In genomic region chr20:49915380-49916145, GRCh38 we compare ENCODE assay signal across 8 cellular contexts. TPM values are rescaled to one million over a fixed set of nuclear protein-coding genes. Genes with fewer than 3 reads are reported as not detected.
A peak's percentile ranks its signal among the peaks of the same experiment; 100 is the strongest.
DNase-seq lines count a peak whose midpoint lies in the region; ATAC-seq, FAIRE-seq and TF ChIP-seq lines count a peak whose summit lies in the region.

SPATA2 (minus strand) TSS chr20:49915529; CDS start chr20:49908490, 7,039 bp downstream.

- ATAC-seq in HG02852 (IDR thresholded peaks at IDR 0.05; ENCODE audit: unreplicated experiment) (peak; percentile 79), psoas muscle (peak; percentile 90 to 94 (median 92))

- DNase-seq in GM13977 (ENCODE audit: low spot score): peak; percentile 96
- DNase-seq in NCI-H1694 (lab: John Stamatoyannopoulos, UW): peak; percentile 78
- DNase-seq in amniotic stem cell (lab: John Stamatoyannopoulos, UW): peak; percentile 78
- DNase-seq in right atrium auricular region (ENCODE audit: low spot score): peak; percentile 97
- DNase-seq in psoas muscle: peak; percentile 95 to 97
- DNase-seq in urothelium cell line (ENCODE audit: low spot score): peak; percentile 99

- peaks cover 0 to 51% of the 10 kb centered on the region in 2 donors for H3K4me1 ChIP-seq in right atrium auricular region
- peaks cover 39% of the 10 kb centered on the region for H3K4me1 ChIP-seq in psoas muscle

- H3K27me3 ChIP-seq in right atrium auricular region (no peaks in the 10 kb centered on the region), psoas muscle (ENCODE audit: insufficient read depth in 3 of 3, low read length in 2 of 3) (no peaks in the 10 kb centered on the region)

- H3K9me3 ChIP-seq in right atrium auricular region (no peaks in the 10 kb centered on the region), psoas muscle (no peaks in the 10 kb centered on the region)

- TF ChIP-seq CTCF in GM13977 (IDR thresholded peaks at IDR 0.05; ENCODE audit: extremely low read depth, insufficient read depth, missing control alignments) (no peak), right atrium auricular region (IDR thresholded peaks at IDR 0.05) (peak in 1 of 2 donors; percentile 12), psoas muscle (IDR thresholded peaks at IDR 0.05) (no peak)

- 0 to 1% (median 0%) methylated on average over 54 to 69 of the region's 69 CpGs for whole genome bisulfite sequencing in psoas muscle, 3 donors

- no peaks in the 10 kb centered on the region for H3K36me3 ChIP-seq in right atrium auricular region
- H3K36me3 ChIP-seq in psoas muscle (ENCODE audit: insufficient read depth in 1 of 2, low read depth in 1 of 2): peaks cover 0 to 5% of the 10 kb centered on the region in 2 donors

- in situ Hi-C loops in GM13977 (cut with MboI; ENCODE audit: low pct_unique_long_range_greater_than_20kb, low sequenced_read_pairs, unreplicated experiment): no loop called here

- H3K4me3 ChIP-seq in right atrium auricular region: peak within 1 kb of the TSS; percentile 96 to 100
- peak within 1 kb of the TSS; percentile 92 for H3K4me3 ChIP-seq in psoas muscle

- H3K27ac ChIP-seq in right atrium auricular region (peak within 1 kb of the TSS; percentile 98), psoas muscle (peak within 1 kb of the TSS; percentile 99)

- peak; percentile 30 for FAIRE-seq in urothelium cell line (lab: Jason Lieb, UNC)

- intact Hi-C loops in T-helper 1 cell treated with Interleukin-12 subunit alpha and Interleukin-12 subunit beta and Interleukin-4 antibody, amounts not matched to agents 30 ng/mL and 1 ng/mL, for 36 hours (cut with micrococcal nuclease): loop anchor here (1.0 to 10.0 kb wide), 7 partner anchors 13 to 1019 kb away; partner anchors contain the start of genes ADNP, PEDS1, RNF114 and SLC9A8
- intact Hi-C loops in psoas muscle (cut with DNase I): no loop called here

RNA-seq across cellular contexts. Expression of gene SPATA2, which starts in this region (rescaled TPM):
- 10.2 and 11.0 TPM in 2 replicates for total RNA-seq in T-helper 1 cell treated with Interleukin-12 subunit alpha and Interleukin-12 subunit beta and Interleukin-4 antibody, amounts not matched to agents 30 ng/mL and 1 ng/mL, for 36 hours
- total RNA-seq in right atrium auricular region (1 to 10 TPM; 5.0 to 6.1 TPM), psoas muscle (10 to 100 TPM in 2 of 4 donors, 1 to 10 TPM in 2; 6.7 to 16.3 (median 10.3) TPM)
- polyA plus RNA-seq in psoas muscle: 10 to 100 TPM in 1 of 3 donors, 1 to 10 TPM in 2; 7.8 to 15.0 (median 8.1) TPM

Comparison
In these comparisons a context has a peak if more than half of its experiments do, and no peak if none do; other contexts are left out.
1. Peak in every context shown above with its lines: DNase-seq, ATAC-seq, H3K4me3 ChIP-seq and H3K27ac ChIP-seq.